8 cellular contexts compared by ENCODE assay signal in genomic region chr17:4554441-4554996, GRCh38. TPM values are rescaled to one million over a fixed set of nuclear protein-coding genes. Genes with fewer than 3 reads are reported as not detected.
DNase-seq lines count a peak whose midpoint lies in the region; ATAC-seq and TF ChIP-seq lines count a peak whose summit lies in the region.

No MANE protein-coding gene starts in this region.

- peaks cover 30% of the 10 kb centered on the region for H3K4me1 ChIP-seq in mucosa of stomach (ENCODE audit: control insufficient read depth, insufficient read depth, low read length)

- DNase-seq in AG04450 (ENCODE audit: low read depth, low spot score) = no peak
- DNase-seq in central memory CD8-positive, alpha-beta T cell (ENCODE audit: low spot score in 2 of 2) = no peak
- no peak for DNase-seq in activated effector memory CD4-positive, alpha-beta T cell treated with anti-CD3 and anti-CD28 coated beads, Interleukin-2, amount 50 U/mL, for 16 hours
- no peak for DNase-seq in nucleus accumbens (lab: John Stamatoyannopoulos, UW)
- no peak for DNase-seq in germinal center (ENCODE audit: low spot score)

- no peak for TF ChIP-seq CTCF in AG04450 (IDR thresholded peaks at IDR 0.05; ENCODE audit: low read depth, low read length)

- no peaks in the 10 kb centered on the region for H3K27me3 Mint-ChIP-seq in central memory CD8-positive, alpha-beta T cell

- H3K4me1 Mint-ChIP-seq in central memory CD8-positive, alpha-beta T cell = peaks cover 27% of the 10 kb centered on the region

- H3K27me3 ChIP-seq in AG04450 (ENCODE audit: control insufficient read depth, insufficient read depth, low read length) (no peaks in the 10 kb centered on the region), mucosa of stomach (ENCODE audit: control insufficient read depth, insufficient read depth, low read length) (no peaks in the 10 kb centered on the region)

- H3K27ac Mint-ChIP-seq in central memory CD8-positive, alpha-beta T cell (ENCODE audit: low read depth) = peak overlapping the region; percentile 96

- no peak overlapping the region for H3K27ac ChIP-seq in AG04450 (ENCODE audit: low read depth, low read length)

- H3K9me3 Mint-ChIP-seq in central memory CD8-positive, alpha-beta T cell = no peaks in the 10 kb centered on the region

- CTCF ChIA-PET in AG04450 (lab: Charles Lee) = interaction anchor here (3.1 kb wide), 1 partner anchor 12 kb away, joined by 21 read pairs; no protein-coding TSS in a partner anchor

- peaks cover 4% of the 10 kb centered on the region for H3K36me3 ChIP-seq in mucosa of stomach (ENCODE audit: control insufficient read depth, insufficient read depth, low read length)

- peak overlapping the region; percentile 89 for H3K4me3 Mint-ChIP-seq in central memory CD8-positive, alpha-beta T cell

- H3K9me3 ChIP-seq in AG04450 (ENCODE audit: control insufficient read depth, insufficient read depth, low read length) = peaks cover 4% of the 10 kb centered on the region; the same call in 1 of the 2 replicates
- H3K9me3 ChIP-seq in mucosa of stomach (ENCODE audit: control insufficient read depth, low read length) = no peaks in the 10 kb centered on the region

- H3K36me3 Mint-ChIP-seq in central memory CD8-positive, alpha-beta T cell (ENCODE audit: insufficient read depth) = peaks cover 30% of the 10 kb centered on the region

- ATAC-seq in HG03280 (IDR thresholded peaks at IDR 0.05; ENCODE audit: unreplicated experiment) (peak; percentile 16), HG02759 (IDR thresholded peaks at IDR 0.05; ENCODE audit: unreplicated experiment) (no peak)
- ATAC-seq in central memory CD8-positive, alpha-beta T cell (replicated peaks; ENCODE audit: extremely low read depth, poor library complexity, severe bottlenecking) = no peak

- H3K9ac ChIP-seq in mucosa of stomach (ENCODE audit: low read length) = peak overlapping the region; percentile 81

- peak overlapping the region; percentile 97 for H3K4me3 ChIP-seq in AG04450 (ENCODE audit: low read depth, low read length)
- peak overlapping the region; percentile 79 for H3K4me3 ChIP-seq in mucosa of stomach (ENCODE audit: low read length)

- POLR2A ChIA-PET in AG04450 (lab: Yijun Ruan, JAX) = interaction anchor here (0.6 kb wide), 1 partner anchor 10 kb away, joined by 3 read pairs; no protein-coding TSS in a partner anchor

RNA-seq across cellular contexts. Expression of gene MYBBP1A, which starts 0.7 kb away (rescaled TPM):
- 12.5 and 14.7 TPM in 2 replicates for polyA plus RNA-seq in AG04450 (2011; rRNA removed)
- polyA minus RNA-seq in AG04450 (2011; rRNA and poly(A)+ RNA removed) = 23.2 and 30.1 TPM in 2 replicates

RNA-seq across cellular contexts. Expression of gene GGT6, which starts 5.9 kb away (rescaled TPM):
- polyA plus RNA-seq in AG04450 (2011; rRNA removed) = not detected in 2 replicates
- polyA minus RNA-seq in AG04450 (2011; rRNA and poly(A)+ RNA removed) = not detected in 2 replicates

RNA-seq across cellular contexts. Expression of gene SMTNL2, which starts 29.8 kb away (rescaled TPM):
- 0.04 TPM in 1 of 2 replicates, not detected in the other for polyA plus RNA-seq in AG04450 (2011; rRNA removed)
- not detected in 2 replicates for polyA minus RNA-seq in AG04450 (2011; rRNA and poly(A)+ RNA removed)

RNA-seq across cellular contexts. Expression of gene SPNS2, which starts 55.8 kb away (rescaled TPM):
- not detected in 2 replicates for polyA plus RNA-seq in AG04450 (2011; rRNA removed)
- polyA minus RNA-seq in AG04450 (2011; rRNA and poly(A)+ RNA removed) = not detected in 2 replicates
